Comparison of ENCODE assay signal across 9 cellular contexts in the genomic region with DNA sequence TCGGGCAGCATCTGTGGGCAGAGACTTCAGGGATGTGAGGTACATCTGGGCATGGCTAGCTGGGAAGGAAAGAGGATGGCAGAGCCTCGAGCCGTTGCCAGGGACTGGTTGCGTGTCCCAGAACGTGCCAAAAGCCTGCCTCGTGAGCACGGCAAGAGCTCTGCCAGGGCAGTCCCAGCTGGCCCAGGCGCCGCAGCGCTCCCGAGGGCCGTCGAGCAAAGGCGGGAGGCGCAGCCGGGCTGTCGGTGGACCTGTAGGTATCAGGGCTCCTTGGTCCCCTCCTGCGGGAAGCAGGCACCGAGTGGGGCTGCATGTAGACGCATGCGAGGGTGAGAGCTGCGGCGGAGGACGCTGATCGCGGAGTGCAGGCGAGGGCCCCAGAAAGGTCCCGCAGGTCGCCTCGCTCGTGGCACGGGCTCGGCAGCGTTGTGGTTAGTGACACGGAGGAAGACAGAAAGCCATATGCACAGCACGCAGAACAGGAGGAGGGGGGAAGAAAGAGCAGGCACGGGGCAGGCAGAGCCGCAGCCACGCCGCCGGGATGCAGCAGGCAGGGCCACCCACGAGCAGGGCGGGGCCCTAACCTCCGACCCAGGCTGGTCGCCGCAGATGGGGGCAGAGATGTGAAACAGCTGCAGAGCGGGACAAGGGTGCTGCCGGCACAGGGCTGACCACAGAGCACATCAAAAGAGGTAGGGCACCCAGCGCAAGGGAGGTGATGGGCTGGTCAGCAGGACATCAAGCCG. TPM values are rescaled to one million over a fixed set of nuclear protein-coding genes. Genes with fewer than 3 reads are reported as not detected.
DNase-seq lines count a peak whose midpoint lies in the region; ATAC-seq and TF ChIP-seq lines count a peak whose summit lies in the region.
"Had no signal": no experiment of that assay in that cellular context is flagged by ENCODE, and none has a peak within 500 bp of the region (broad histone marks: within the 10 kb centered on the region; RNA-seq: fewer than 3 reads in every experiment).

No MANE protein-coding gene starts in this region.

- H3K4me1 ChIP-seq in body of pancreas (peaks cover 16% of the 10 kb centered on the region), muscle layer of duodenum (ENCODE audit: control insufficient read depth in 1 of 2, insufficient read depth in 2 of 2, low read length in 2 of 2) (peaks cover 0 to 22% of the 10 kb centered on the region in 2 donors), vagina (peaks cover 91% of the 10 kb centered on the region)

- peak; percentile 76 for ATAC-seq in body of pancreas
- no peak for ATAC-seq in HG02973 (IDR thresholded peaks at IDR 0.05; ENCODE audit: unreplicated experiment)
- ATAC-seq in HG03097 (IDR thresholded peaks at IDR 0.05; ENCODE audit: low FRiP score, unreplicated experiment): no peak

- no peak overlapping the region for H3K4me3 ChIP-seq in body of pancreas
- H3K4me3 ChIP-seq in muscle layer of duodenum (ENCODE audit: low read depth in 1 of 2, low read length in 2 of 2): peak overlapping the region; percentile 26 to 47
- H3K4me3 ChIP-seq in vagina: peak overlapping the region; percentile 47 to 50

- peak overlapping the region in 1 of 4 donors; percentile 42 for H3K27ac ChIP-seq in body of pancreas
- H3K27ac ChIP-seq in muscle layer of duodenum (ENCODE audit: low read length): no peak overlapping the region
- H3K27ac ChIP-seq in vagina: peak overlapping the region; percentile 96

- H3K36me3 ChIP-seq in body of pancreas (replicated peaks in 1 of 2; ENCODE audit: insufficient read depth in 1 of 2, low read depth in 2 of 2) (no peaks in the 10 kb centered on the region), muscle layer of duodenum (ENCODE audit: control insufficient read depth in 1 of 2, insufficient read depth in 2 of 2, low read length in 2 of 2) (no peaks in the 10 kb centered on the region), vagina (no peaks in the 10 kb centered on the region)

- intact Hi-C loops in body of pancreas (cut with DNase I) (no loop called here), vagina (cut with DNase I) (no loop called here)

- WGBS in body of pancreas, 2 donors: 41 to 43% methylated on average over 48 to 50 of the region's 50 CpGs

- no peaks in the 10 kb centered on the region for H3K9me3 ChIP-seq in body of pancreas
- H3K9me3 ChIP-seq in muscle layer of duodenum (ENCODE audit: control insufficient read depth in 1 of 2, low read length in 2 of 2): no peaks in the 10 kb centered on the region
- no peaks in the 10 kb centered on the region for H3K9me3 ChIP-seq in vagina

- TF ChIP-seq POLR2A in body of pancreas (IDR thresholded peaks at IDR 0.05) (no peak), vagina (IDR thresholded peaks at IDR 0.05) (no peak)

- H3K27me3 ChIP-seq in body of pancreas: no peaks in the 10 kb centered on the region
- H3K27me3 ChIP-seq in muscle layer of duodenum (ENCODE audit: low read depth, low read length): no peaks in the 10 kb centered on the region
- H3K27me3 ChIP-seq in vagina: no peaks in the 10 kb centered on the region

- TF ChIP-seq CTCF in body of pancreas (IDR thresholded peaks at IDR 0.05) (no peak), vagina (IDR thresholded peaks at IDR 0.05) (no peak)

- DNase-seq in stimulated activated CD4-positive, alpha-beta T cell treated with anti-CD3 and anti-CD28 coated beads, Interleukin-15, amount 100 ng/mL, for 24 hours: peak; percentile 47
- DNase-seq in stimulated activated CD4-positive, alpha-beta T cell treated with anti-CD3 and anti-CD28 coated beads, Interleukin-1b, Interleukin-23, amount 100 ng/mL, for 48 hours: no peak
- DNase-seq in body of pancreas (peak; percentile 64 to 76 (median 74)), vagina (ENCODE audit: extremely low spot score in 2 of 2) (no peak), NCI-H1092 (lab: John Stamatoyannopoulos, UW) (no peak)
- DNase-seq: GOT3 had no signal

RNA-seq across cellular contexts. Expression of a gene that starts 18.0 kb away (rescaled TPM):
- total RNA-seq in body of pancreas: 10 to 100 TPM in 1 of 2 donors, 1 to 10 TPM in 1; 9.9 to 11.5 TPM
- total RNA-seq in vagina: 32.7 TPM

RNA-seq across cellular contexts. Expression of a gene that starts 20.8 kb away (rescaled TPM):
- not detected for total RNA-seq in body of pancreas
- not detected for total RNA-seq in vagina

RNA-seq across cellular contexts. Expression of a gene that starts 32.1 kb away (rescaled TPM):
- total RNA-seq in body of pancreas: 1 to 10 TPM; 3.4 to 3.6 TPM
- total RNA-seq in vagina: not detected

RNA-seq across cellular contexts. Expression of a gene that starts 36.1 kb away (rescaled TPM):
- total RNA-seq in body of pancreas (10 to 100 TPM in 1 of 2 donors, 1 to 10 TPM in 1; 6.0 to 32.6 TPM), vagina (1.2 TPM)

RNA-seq across cellular contexts. Expression of a gene that starts 48.6 kb away (rescaled TPM):
- total RNA-seq in body of pancreas: 1 to 10 TPM in 1 of 2 donors, not detected in 1; 1.6 TPM
- 20.4 TPM for total RNA-seq in vagina

Comparison
In these comparisons a context has a peak if more than half of its experiments do, and no peak if none do; other contexts are left out.
1. DNase-seq: peak in stimulated activated CD4-positive, alpha-beta T cell treated with anti-CD3 and anti-CD28 coated beads, Interleukin-15, amount 100 ng/mL, for 24 hours (single experiment) and body of pancreas (4 of 4); none in stimulated activated CD4-positive, alpha-beta T cell treated with anti-CD3 and anti-CD28 coated beads, Interleukin-1b, Interleukin-23, amount 100 ng/mL, for 48 hours (single experiment), vagina (0 of 2) and NCI-H1092 (single experiment).
2. H3K4me3 ChIP-seq: peak in muscle layer of duodenum (2 of 2) and vagina (2 of 2); none in body of pancreas (0 of 2).